ENCODE assay signal across 1 cellular context in the genomic region with DNA sequence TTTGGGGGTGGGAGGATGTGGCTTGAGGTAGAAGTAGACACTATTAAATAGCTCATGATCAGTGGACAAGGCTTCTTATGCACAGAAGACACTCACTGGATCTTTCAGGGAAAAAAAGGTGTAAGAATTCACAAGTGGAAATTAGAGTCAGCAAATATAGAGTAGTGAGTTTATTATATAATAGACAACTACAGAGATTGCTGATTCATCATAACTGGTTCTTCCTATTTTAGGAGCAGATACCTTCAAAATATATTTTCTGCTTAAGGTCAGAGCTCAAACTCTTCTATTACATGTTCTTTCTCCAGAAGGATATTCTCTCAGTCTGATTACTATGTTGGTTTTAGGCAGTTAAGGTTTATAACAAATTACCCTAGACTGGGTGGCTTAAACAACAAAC.
TF ChIP-seq lines count a peak whose summit lies in the region.

No MANE protein-coding gene starts in this region.

TF ChIP-seq in K562, 482 proteins besides CTCF, POLR2A, EP300 and RAD21 (continued from another document):
- no peak for TF ChIP-seq REST (CRISPR knock-in tag; IDR thresholded peaks at IDR 0.05; ENCODE audit: low read depth)
- TF ChIP-seq RBM39 (optimal IDR thresholded peaks at IDR 0.05; ENCODE audit: low read depth, low read length): no peak
- TF ChIP-seq MCM7 (IDR thresholded peaks at IDR 0.05): no peak
- peak; percentile 31; the same call in 1 of the 2 replicates for TF ChIP-seq ZNF316 (IDR thresholded peaks at IDR 0.05)
- TF ChIP-seq MAFG (tag; conservative IDR thresholded peaks at IDR 0.05): 0 out of 2 replicates have a peak, but pooled peaks have one; percentile 13
